ENCODE assay signal across 14 cellular contexts in the genomic region with DNA sequence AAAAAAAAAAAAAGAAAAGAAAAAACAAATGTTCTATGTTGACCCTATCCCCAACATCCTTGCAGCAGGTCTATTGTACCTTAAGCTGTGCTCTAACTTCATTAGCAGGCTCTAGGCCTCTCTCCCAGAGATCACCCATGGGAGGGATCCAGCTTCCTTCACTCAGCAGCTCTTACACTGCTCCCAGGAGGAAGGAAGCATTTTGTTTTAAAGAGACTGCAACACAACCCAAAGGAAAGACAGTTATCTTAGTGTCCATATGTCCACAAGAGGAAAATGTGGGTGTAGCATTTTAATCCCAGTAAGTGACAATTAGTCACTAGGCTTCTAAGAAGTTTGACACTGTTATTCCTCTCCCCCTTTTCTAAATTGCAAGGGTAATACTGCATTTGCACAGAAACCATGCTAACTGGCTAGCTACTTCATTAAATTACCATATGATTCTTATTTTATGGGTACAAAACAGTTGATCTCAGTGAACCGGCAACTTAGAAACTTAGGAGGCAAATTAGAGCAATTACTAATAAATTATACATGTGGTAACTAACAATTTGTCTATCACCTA. TPM values are rescaled to one million over a fixed set of nuclear protein-coding genes. Genes with fewer than 3 reads are reported as not detected.
DNase-seq lines count a peak whose midpoint lies in the region; ATAC-seq and TF ChIP-seq lines count a peak whose summit lies in the region.
"Had no signal": no experiment of that assay in that cellular context is flagged by ENCODE, and none has a peak within 500 bp of the region (broad histone marks: within the 10 kb centered on the region; RNA-seq: fewer than 3 reads in every experiment).

No MANE protein-coding gene starts in this region.

- TF ChIP-seq CTCF in A673 (conservative IDR thresholded peaks at IDR 0.05; ENCODE audit: low read depth, low read length) (no peak), GM23338 (conservative IDR thresholded peaks at IDR 0.05; ENCODE audit: low read depth in 2 of 2) (no peak), activated B cell treated with CpG ODN at 0.5 μM for 24 hours (IDR thresholded peaks at IDR 0.05) (no peak), ovary (IDR thresholded peaks at IDR 0.05) (no peak), adrenal gland (IDR thresholded peaks at IDR 0.05) (no peak)

- ATAC-seq in GM23338 = peak; percentile 67
- ATAC-seq in activated B cell treated with CpG ODN at 0.5 μM for 24 hours (ENCODE audit: low read depth) = no peak
- ATAC-seq in GM18519 (IDR thresholded peaks at IDR 0.05; ENCODE audit: low FRiP score, unreplicated experiment) = no peak

- no peaks in the 10 kb centered on the region for H4K20me1 ChIP-seq in GM23338 (replicated peaks; ENCODE audit: insufficient read depth)

- no peak overlapping the region for H2AFZ ChIP-seq in GM23338

- H3K9me3 Mint-ChIP-seq in GM23338 = no peaks in the 10 kb centered on the region
- no peaks in the 10 kb centered on the region for H3K9me3 Mint-ChIP-seq in activated B cell treated with CpG ODN at 0.5 μM for 24 hours

- H3K27me3 Mint-ChIP-seq in GM23338 (ENCODE audit: insufficient read depth, low read depth, poor library complexity) (peaks cover 9% of the 10 kb centered on the region), activated B cell treated with CpG ODN at 0.5 μM for 24 hours (no peaks in the 10 kb centered on the region)

- H3K4me2 ChIP-seq in GM23338 = no peak overlapping the region

- H3K79me2 ChIP-seq in GM23338 (replicated peaks; ENCODE audit: insufficient read depth) = no peaks in the 10 kb centered on the region

- no peaks in the 10 kb centered on the region for H3K9me2 ChIP-seq in GM23338 (ENCODE audit: insufficient read depth)

- TF ChIP-seq EP300 in ovary (IDR thresholded peaks at IDR 0.05) = no peak

- no peak overlapping the region for H3K27ac Mint-ChIP-seq in GM23338
- peak overlapping the region; percentile 100 for H3K27ac Mint-ChIP-seq in activated B cell treated with CpG ODN at 0.5 μM for 24 hours

- no peaks in the 10 kb centered on the region for H3K27me3 ChIP-seq in A673 (replicated peaks; ENCODE audit: insufficient read depth, low read depth, low read length, poor library complexity)
- no peaks in the 10 kb centered on the region for H3K27me3 ChIP-seq in GM23338 (ENCODE audit: insufficient read depth)
- H3K27me3 ChIP-seq in ovary = no peaks in the 10 kb centered on the region
- no peaks in the 10 kb centered on the region for H3K27me3 ChIP-seq in adrenal gland
- H3K27me3 ChIP-seq: brain microvascular endothelial cell, transverse colon had no signal

- WGBS in ovary, 3 donors = 91 to 99% (median 95%) methylated on average over 1 of the region's 1 CpG
- 90 to 100% (median 96%) methylated on average over 1 of the region's 1 CpG for WGBS in adrenal gland, 4 donors

- H3K9me3 ChIP-seq in A673 (ENCODE audit: low read depth, low read length, poor library complexity, severe bottlenecking) = no peaks in the 10 kb centered on the region
- no peaks in the 10 kb centered on the region for H3K9me3 ChIP-seq in ovary
- no peaks in the 10 kb centered on the region for H3K9me3 ChIP-seq in adrenal gland (replicated peaks in 1 of 3)
- H3K9me3 ChIP-seq: transverse colon had no signal

- BruUV-seq in A673 (replicated peaks; lab: Mats Ljungman, UMichigan) = no TSS peak

- H3K27ac ChIP-seq in A673 (ENCODE audit: low read depth, low read length, poor library complexity, severe bottlenecking) (no peak overlapping the region), GM23338 (ENCODE audit: low read depth) (no peak overlapping the region), ovary (no peak overlapping the region), adrenal gland (no peak overlapping the region)
- H3K27ac ChIP-seq: brain microvascular endothelial cell, C4-2B had no signal

- H3F3A ChIP-seq in GM23338 (replicated peaks; ENCODE audit: low read depth) = no peaks in the 10 kb centered on the region

- H3K36me3 ChIP-seq in A673 (ENCODE audit: insufficient read depth, low read length, poor library complexity, severe bottlenecking) (no peaks in the 10 kb centered on the region), GM23338 (ENCODE audit: insufficient read depth) (no peaks in the 10 kb centered on the region), ovary (no peaks in the 10 kb centered on the region), adrenal gland (replicated peaks in 1 of 2) (no peaks in the 10 kb centered on the region)
- H3K36me3 ChIP-seq: brain microvascular endothelial cell, transverse colon had no signal

- H3K4me3 ChIP-seq in A673 (ENCODE audit: low read depth, low read length, poor library complexity, severe bottlenecking) = no peak overlapping the region
- no peak overlapping the region for H3K4me3 ChIP-seq in GM23338
- no peak overlapping the region for H3K4me3 ChIP-seq in ovary
- no peak overlapping the region for H3K4me3 ChIP-seq in adrenal gland
- H3K4me3 ChIP-seq: transverse colon had no signal

- intact Hi-C loops in A673 (cut with micrococcal nuclease; ENCODE audit: unreplicated experiment) = no loop called here
- intact Hi-C loops in activated B cell treated with CpG ODN at 0.5 μM for 24 hours (cut with micrococcal nuclease) = loop anchor here (1.0 to 10.0 kb wide), 4 partner anchors 17 to 253 kb away; a partner anchor contains a TSS
- intact Hi-C loops in ovary (cut with DNase I) = no loop called here
- intact Hi-C loops in adrenal gland (cut with DNase I) = no loop called here

- CTCF ChIA-PET in A673 (lab: Charles Lee) = no interaction called here
- CTCF ChIA-PET in activated B cell treated with CpG ODN at 0.5 μM for 24 hours (lab: Charles Lee) = interaction anchor here (1.0 kb wide), 1 partner anchor 58 kb away, joined by 3 read pairs; no protein-coding TSS in a partner anchor

- POLR2A ChIA-PET in A673 (lab: Charles Lee; ENCODE audit: low non-redundant PET) (no interaction called here), activated B cell treated with CpG ODN at 0.5 μM for 24 hours (lab: Charles Lee) (interaction anchor here (0.7 to 3.0 kb wide), 12 partner anchors 11 to 194 kb away, joined by 3 to 14 read pairs (median 6); a partner anchor contains a TSS)

- TF ChIP-seq POLR2A in ovary (IDR thresholded peaks at IDR 0.05) = no peak
- no peak for TF ChIP-seq POLR2A in adrenal gland (IDR thresholded peaks at IDR 0.05)

- H3K4me1 Mint-ChIP-seq in GM23338 (peaks cover 40% of the 10 kb centered on the region), activated B cell treated with CpG ODN at 0.5 μM for 24 hours (peaks cover 69% of the 10 kb centered on the region)

- H3K36me3 Mint-ChIP-seq in GM23338 (ENCODE audit: low read depth) = no peaks in the 10 kb centered on the region
- no peaks in the 10 kb centered on the region for H3K36me3 Mint-ChIP-seq in activated B cell treated with CpG ODN at 0.5 μM for 24 hours (ENCODE audit: low read depth)

- H3K4me3 Mint-ChIP-seq in GM23338 = no peak overlapping the region
- H3K4me3 Mint-ChIP-seq in activated B cell treated with CpG ODN at 0.5 μM for 24 hours = peak overlapping the region; percentile 57

- no peaks in the 10 kb centered on the region for H3K4me1 ChIP-seq in A673 (ENCODE audit: insufficient read depth, low read length, poor library complexity, severe bottlenecking)
- H3K4me1 ChIP-seq in GM23338 (ENCODE audit: insufficient read depth) = peaks cover 16% of the 10 kb centered on the region
- peaks cover 1% of the 10 kb centered on the region for H3K4me1 ChIP-seq in ovary (ENCODE audit: insufficient read depth)
- H3K4me1 ChIP-seq in adrenal gland (replicated peaks in 1 of 2) = peaks cover 0 to 24% of the 10 kb centered on the region in 2 donors

- DNase-seq in A673 (ENCODE audit: low spot score) (peak; percentile 21), GM23338 (ENCODE audit: low spot score) (no peak), activated B cell treated with CpG ODN at 0.5 μM for 24 hours (no peak), hepatic stellate cell (ENCODE audit: low spot score) (peak; percentile 24), occipital lobe (lab: John Stamatoyannopoulos, UW) (no peak), ovary (no peak), adrenal gland (no peak)
- DNase-seq: activated CD4-positive, CD25-positive, alpha-beta regulatory T cell treated with anti-CD3 and anti-CD28 coated beads, Interleukin-2, amount 50 U/mL, for 72 hours; NCI-H1092; stimulated activated CD4-positive, alpha-beta T cell treated with anti-CD3 and anti-CD28 coated beads, Interleukin-2, amount 100 ng/mL, for 24 hours; transverse colon had no signal

TF ChIP-seq in GM23338, 12 proteins besides CTCF, POLR2A, EP300 and RAD21 (continues in another document):
- TF ChIP-seq, protein P1, sequence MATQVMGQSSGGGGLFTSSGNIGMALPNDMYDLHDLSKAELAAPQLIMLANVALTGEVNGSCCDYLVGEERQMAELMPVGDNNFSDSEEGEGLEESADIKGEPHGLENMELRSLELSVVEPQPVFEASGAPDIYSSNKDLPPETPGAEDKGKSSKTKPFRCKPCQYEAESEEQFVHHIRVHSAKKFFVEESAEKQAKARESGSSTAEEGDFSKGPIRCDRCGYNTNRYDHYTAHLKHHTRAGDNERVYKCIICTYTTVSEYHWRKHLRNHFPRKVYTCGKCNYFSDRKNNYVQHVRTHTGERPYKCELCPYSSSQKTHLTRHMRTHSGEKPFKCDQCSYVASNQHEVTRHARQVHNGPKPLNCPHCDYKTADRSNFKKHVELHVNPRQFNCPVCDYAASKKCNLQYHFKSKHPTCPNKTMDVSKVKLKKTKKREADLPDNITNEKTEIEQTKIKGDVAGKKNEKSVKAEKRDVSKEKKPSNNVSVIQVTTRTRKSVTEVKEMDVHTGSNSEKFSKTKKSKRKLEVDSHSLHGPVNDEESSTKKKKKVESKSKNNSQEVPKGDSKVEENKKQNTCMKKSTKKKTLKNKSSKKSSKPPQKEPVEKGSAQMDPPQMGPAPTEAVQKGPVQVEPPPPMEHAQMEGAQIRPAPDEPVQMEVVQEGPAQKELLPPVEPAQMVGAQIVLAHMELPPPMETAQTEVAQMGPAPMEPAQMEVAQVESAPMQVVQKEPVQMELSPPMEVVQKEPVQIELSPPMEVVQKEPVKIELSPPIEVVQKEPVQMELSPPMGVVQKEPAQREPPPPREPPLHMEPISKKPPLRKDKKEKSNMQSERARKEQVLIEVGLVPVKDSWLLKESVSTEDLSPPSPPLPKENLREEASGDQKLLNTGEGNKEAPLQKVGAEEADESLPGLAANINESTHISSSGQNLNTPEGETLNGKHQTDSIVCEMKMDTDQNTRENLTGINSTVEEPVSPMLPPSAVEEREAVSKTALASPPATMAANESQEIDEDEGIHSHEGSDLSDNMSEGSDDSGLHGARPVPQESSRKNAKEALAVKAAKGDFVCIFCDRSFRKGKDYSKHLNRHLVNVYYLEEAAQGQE (IDR thresholded peaks at IDR 0.05; ENCODE audit: unreplicated experiment) = no peak
- TF ChIP-seq NANOG (IDR thresholded peaks at IDR 0.05; ENCODE audit: borderline replicate concordance) (no peak), EZH2 (IDR thresholded peaks at IDR 0.05; ENCODE audit: low read depth, unreplicated experiment) (no peak)

RNA-seq across cellular contexts. Expression of a gene that starts 58.8 kb away (rescaled TPM):
- 0.81 and 1.1 TPM in 2 replicates for total RNA-seq in A673 (2021)
- 12.5 and 12.7 TPM in 2 replicates for total RNA-seq in GM23338 (2014; rRNA removed; shearing (Covaris generic))
- polyA plus RNA-seq in GM23338 (2016; fragmentation: Nextera tagmentation; extraction: Ambion mirVana) = 7.0 and 8.7 TPM in 2 replicates
- 21.9 and 22.8 TPM in 2 replicates for total RNA-seq in activated B cell treated with CpG ODN at 0.5 μM for 24 hours
- total RNA-seq in occipital lobe = 13.3 TPM
- total RNA-seq in ovary = 10 to 100 TPM in 2 of 7 donors, 1 to 10 TPM in 5; 2.1 to 13.8 (median 4.5) TPM
- 1 to 10 TPM; 4.4 to 7.8 TPM for polyA plus RNA-seq in ovary
- 10 to 100 TPM in 6 of 8 donors, 1 to 10 TPM in 2; 8.0 to 48.9 (median 12.2) TPM for total RNA-seq in adrenal gland
- 10 to 100 TPM in 1 of 3 donors, 1 to 10 TPM in 2; 3.9 to 25.8 (median 5.2) TPM for polyA plus RNA-seq in adrenal gland

Comparison
In these comparisons a context has a peak if more than half of its experiments do, and no peak if none do; other contexts are left out.
1. DNase-seq: peak in A673 (single experiment) and hepatic stellate cell (single experiment); none in GM23338 (single experiment), activated B cell treated with CpG ODN at 0.5 μM for 24 hours (single experiment), occipital lobe (single experiment), ovary (0 of 5) and adrenal gland (0 of 7).